ENCODE assay signal across 25 cellular contexts in genomic region chr6:33013608-33014007, GRCh38. TPM values are rescaled to one million over a fixed set of nuclear protein-coding genes. Genes with fewer than 3 reads are reported as not detected.
DNase-seq lines count a peak whose midpoint lies in the region; ATAC-seq and TF ChIP-seq lines count a peak whose summit lies in the region.
"Had no signal": no experiment of that assay in that cellular context is flagged by ENCODE, and none has a peak within 500 bp of the region (broad histone marks: within the 10 kb centered on the region; RNA-seq: fewer than 3 reads in every experiment).

No MANE protein-coding gene starts in this region.

- DNase-seq in NCI-H82 (lab: John Stamatoyannopoulos, UW) (peak; percentile 21), NCI-H82 treated with DMSO at 0.1 percent for 48 hours (lab: John Stamatoyannopoulos, UW; ENCODE audit: unreplicated experiment) (no peak), WTC11 (ENCODE audit: low spot score) (no peak), memory B cell (ENCODE audit: low spot score in 2 of 2) (no peak)
- DNase-seq: ACHN; BE2C; CD8-positive, alpha-beta memory T cell; DMS 273 treated with DMSO at 0.1 percent for 48 hours; DMS79 treated with DMSO at 0.1 percent for 48 hours; GM23248; NCI-H1092; NCI-H1417 treated with DMSO at 0.1 percent for 48 hours; NCI-H1694 treated with DMSO at 0.1 percent for 48 hours; NCI-H2081; NCI-H2227 treated with DMSO at 0.1 percent for 48 hours; NCI-H526 treated with DMSO at 0.1 percent for 48 hours; T-cell had no signal

- H3K36me3 Mint-ChIP-seq in WTC11 (no peaks in the 10 kb centered on the region), memory B cell (peaks cover 4% of the 10 kb centered on the region)
- H3K36me3 Mint-ChIP-seq: CD14-positive monocyte, IgD-negative memory B cell, T-cell had no signal

- H3K27ac Mint-ChIP-seq in WTC11: no peak overlapping the region
- peak overlapping the region; percentile 29 for H3K27ac Mint-ChIP-seq in memory B cell
- H3K27ac Mint-ChIP-seq: CD14-positive monocyte; CD8-positive, alpha-beta memory T cell; IgD-negative memory B cell; T-cell had no signal

- ATAC-seq in WTC11: no peak
- no peak for ATAC-seq in memory B cell (ENCODE audit: low read depth)
- no peak for ATAC-seq in HG03442 (IDR thresholded peaks at IDR 0.05; ENCODE audit: unreplicated experiment)
- no peak for ATAC-seq in GM18868 (IDR thresholded peaks at IDR 0.05; ENCODE audit: unreplicated experiment)
- ATAC-seq in GM18858 (IDR thresholded peaks at IDR 0.05; ENCODE audit: unreplicated experiment): no peak
- ATAC-seq: T-cell had no signal

- H3K9me3 Mint-ChIP-seq in WTC11: no peaks in the 10 kb centered on the region
- no peaks in the 10 kb centered on the region for H3K9me3 Mint-ChIP-seq in memory B cell
- H3K9me3 Mint-ChIP-seq: CD14-positive monocyte; CD8-positive, alpha-beta memory T cell; IgD-negative memory B cell; T-cell had no signal

- H3K4me1 Mint-ChIP-seq in WTC11 (peaks cover 52% of the 10 kb centered on the region), memory B cell (peaks cover 40% of the 10 kb centered on the region)

- TF ChIP-seq CTCF in GM12873 (IDR thresholded peaks at IDR 0.05; ENCODE audit: insufficient read depth, low read depth, low read length, missing control alignments) (peak; percentile 6), WTC11 (IDR thresholded peaks at IDR 0.05) (no peak)

- CTCF ChIA-PET in WTC11 (lab: Charles Lee): interaction anchor here (1.4 to 6.0 kb wide), 6 partner anchors 29 to 159 kb away, joined by 5 to 68 read pairs (median 8); no protein-coding TSS in a partner anchor

- H3K4me3 Mint-ChIP-seq in WTC11 (no peak overlapping the region), memory B cell (no peak overlapping the region)
- H3K4me3 Mint-ChIP-seq: CD14-positive monocyte; CD8-positive, alpha-beta memory T cell; T-cell had no signal

- POLR2A ChIA-PET in WTC11 (lab: Charles Lee): interaction anchor here (0.7 kb wide), 1 partner anchor 42 kb away, joined by 3 read pairs; no protein-coding TSS in a partner anchor

- H3K27me3 Mint-ChIP-seq in WTC11 (ENCODE audit: low read depth) (no peaks in the 10 kb centered on the region), memory B cell (no peaks in the 10 kb centered on the region)
- H3K27me3 Mint-ChIP-seq: IgD-negative memory B cell had no signal

TF ChIP-seq in WTC11, 78 proteins besides CTCF, POLR2A, EP300 and RAD21:
- no peak for TF ChIP-seq HMGXB4 (CRISPR knock-in tag; IDR thresholded peaks at IDR 0.05)
- no peak for TF ChIP-seq NFATC4 (CRISPR knock-in tag; IDR thresholded peaks at IDR 0.05)
- no peak for TF ChIP-seq MYBL2 (CRISPR knock-in tag; IDR thresholded peaks at IDR 0.05)
- TF ChIP-seq ZNF263 (CRISPR knock-in tag; IDR thresholded peaks at IDR 0.05; ENCODE audit: low read depth): peak; percentile 85; the same call in 1 of the 2 replicates
- TF ChIP-seq, protein P1, sequence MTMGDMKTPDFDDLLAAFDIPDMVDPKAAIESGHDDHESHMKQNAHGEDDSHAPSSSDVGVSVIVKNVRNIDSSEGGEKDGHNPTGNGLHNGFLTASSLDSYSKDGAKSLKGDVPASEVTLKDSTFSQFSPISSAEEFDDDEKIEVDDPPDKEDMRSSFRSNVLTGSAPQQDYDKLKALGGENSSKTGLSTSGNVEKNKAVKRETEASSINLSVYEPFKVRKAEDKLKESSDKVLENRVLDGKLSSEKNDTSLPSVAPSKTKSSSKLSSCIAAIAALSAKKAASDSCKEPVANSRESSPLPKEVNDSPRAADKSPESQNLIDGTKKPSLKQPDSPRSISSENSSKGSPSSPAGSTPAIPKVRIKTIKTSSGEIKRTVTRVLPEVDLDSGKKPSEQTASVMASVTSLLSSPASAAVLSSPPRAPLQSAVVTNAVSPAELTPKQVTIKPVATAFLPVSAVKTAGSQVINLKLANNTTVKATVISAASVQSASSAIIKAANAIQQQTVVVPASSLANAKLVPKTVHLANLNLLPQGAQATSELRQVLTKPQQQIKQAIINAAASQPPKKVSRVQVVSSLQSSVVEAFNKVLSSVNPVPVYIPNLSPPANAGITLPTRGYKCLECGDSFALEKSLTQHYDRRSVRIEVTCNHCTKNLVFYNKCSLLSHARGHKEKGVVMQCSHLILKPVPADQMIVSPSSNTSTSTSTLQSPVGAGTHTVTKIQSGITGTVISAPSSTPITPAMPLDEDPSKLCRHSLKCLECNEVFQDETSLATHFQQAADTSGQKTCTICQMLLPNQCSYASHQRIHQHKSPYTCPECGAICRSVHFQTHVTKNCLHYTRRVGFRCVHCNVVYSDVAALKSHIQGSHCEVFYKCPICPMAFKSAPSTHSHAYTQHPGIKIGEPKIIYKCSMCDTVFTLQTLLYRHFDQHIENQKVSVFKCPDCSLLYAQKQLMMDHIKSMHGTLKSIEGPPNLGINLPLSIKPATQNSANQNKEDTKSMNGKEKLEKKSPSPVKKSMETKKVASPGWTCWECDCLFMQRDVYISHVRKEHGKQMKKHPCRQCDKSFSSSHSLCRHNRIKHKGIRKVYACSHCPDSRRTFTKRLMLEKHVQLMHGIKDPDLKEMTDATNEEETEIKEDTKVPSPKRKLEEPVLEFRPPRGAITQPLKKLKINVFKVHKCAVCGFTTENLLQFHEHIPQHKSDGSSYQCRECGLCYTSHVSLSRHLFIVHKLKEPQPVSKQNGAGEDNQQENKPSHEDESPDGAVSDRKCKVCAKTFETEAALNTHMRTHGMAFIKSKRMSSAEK (CRISPR knock-in tag; IDR thresholded peaks at IDR 0.05; ENCODE audit: borderline replicate concordance): no peak

RNA-seq across cellular contexts. Expression of gene HLA-DOA, which starts 4.2 kb away (rescaled TPM):
- total RNA-seq in WTC11 (2021): 13.6 to 24.6 TPM (median 24.4 TPM) in 3 replicates
- total RNA-seq: GM23248, NCI-H460, SJSA1 had no signal

RNA-seq across cellular contexts. Expression of gene BRD2, which starts 45.2 kb away (rescaled TPM):
- total RNA-seq in WTC11 (2021): 206 to 222 TPM (median 214 TPM) in 3 replicates

RNA-seq across cellular contexts. Expression of gene HLA-DPA1, which starts 59.8 kb away (rescaled TPM):
- 4.4 to 5.4 TPM (median 4.9 TPM) in 3 replicates for total RNA-seq in WTC11 (2021)
- total RNA-seq: NCI-H460, SJSA1 had no signal
